21 cellular contexts compared by ENCODE assay signal in genomic region chr13:29111446-29111845, GRCh38.
"Had no signal": no experiment of that assay in that cellular context is flagged by ENCODE, and none has a peak within 500 bp of the region (broad histone marks: within the 10 kb centered on the region; RNA-seq: fewer than 3 reads in every experiment).

No MANE protein-coding gene starts in this region.

- H3K4me2 ChIP-seq: hepatocyte had no signal

- H3K27me3 Mint-ChIP-seq: dendritic cell treated with granulocyte-macrophage colony-stimulating factor and Interleukin-4, amounts not matched to agents 40 ng/mL and 50 ng/mL, for 4 days had no signal

- H3K9me3 Mint-ChIP-seq: dendritic cell treated with granulocyte-macrophage colony-stimulating factor and Interleukin-4, amounts not matched to agents 40 ng/mL and 50 ng/mL, for 4 days had no signal

- H3K4me3 ChIP-seq: esophagus squamous epithelium, hepatocyte, prostate gland, right lobe of liver, stomach, thoracic aorta, transverse colon had no signal

- H3K27ac ChIP-seq: esophagus squamous epithelium, hepatocyte, parathyroid adenoma, prostate gland, right lobe of liver, stomach, transverse colon had no signal

- H3K4me1 Mint-ChIP-seq: nephron progenitor cell had no signal

- H3K4me3 Mint-ChIP-seq: dendritic cell treated with granulocyte-macrophage colony-stimulating factor and Interleukin-4, amounts not matched to agents 40 ng/mL and 50 ng/mL, for 4 days; effector memory CD8-positive, alpha-beta T cell; naive thymus-derived CD4-positive, alpha-beta T cell; nephron progenitor cell had no signal

- H3K36me3 Mint-ChIP-seq: naive thymus-derived CD4-positive, alpha-beta T cell had no signal

- H3K27me3 ChIP-seq: esophagus squamous epithelium, hepatocyte, right lobe of liver, transverse colon had no signal

- ATAC-seq: effector memory CD8-positive, alpha-beta T cell; left lobe of liver; naive thymus-derived CD4-positive, alpha-beta T cell; right lobe of liver had no signal

- H3K4me1 ChIP-seq: esophagus squamous epithelium, parathyroid adenoma, prostate gland, right lobe of liver, transverse colon had no signal

- H3K27ac Mint-ChIP-seq: dendritic cell treated with granulocyte-macrophage colony-stimulating factor and Interleukin-4, amounts not matched to agents 40 ng/mL and 50 ng/mL, for 4 days; effector memory CD8-positive, alpha-beta T cell; naive thymus-derived CD4-positive, alpha-beta T cell; nephron progenitor cell had no signal

- DNase-seq: effector memory CD8-positive, alpha-beta T cell; esophagus squamous epithelium; foreskin melanocyte; head of caudate nucleus; kidney glomerular epithelial cell; mammary epithelial cell; naive thymus-derived CD4-positive, alpha-beta T cell; nephron progenitor cell; right lobe of liver; small intestine; stimulated activated CD4-positive, alpha-beta T cell treated with anti-CD3 and anti-CD28 coated beads, Interleukin-12 subunit alpha, Interleukin-12 subunit beta, amount 100 ng/mL, for 4 hours; stimulated activated naive CD4-positive, alpha-beta T cell; stomach; substantia nigra; transverse colon had no signal

- H3K79me2 ChIP-seq: hepatocyte, parathyroid adenoma had no signal

- H2AFZ ChIP-seq: hepatocyte, parathyroid adenoma had no signal

- H3K36me3 ChIP-seq: esophagus squamous epithelium, prostate gland, right lobe of liver, stomach, thoracic aorta, transverse colon had no signal

- H3K9me3 ChIP-seq: esophagus squamous epithelium, prostate gland, right lobe of liver, stomach, thoracic aorta, transverse colon had no signal
